Comparison of ENCODE assay signal across 21 cellular contexts in genomic region chr4:114137984-114138383, GRCh38.
A peak's percentile ranks its signal among the peaks of the same experiment; 100 is the strongest.
DNase-seq lines count a peak whose midpoint lies in the region; ATAC-seq and TF ChIP-seq lines count a peak whose summit lies in the region.
"Had no signal": no experiment of that assay in that cellular context is flagged by ENCODE, and none has a peak within 500 bp of the region (broad histone marks: within the 10 kb centered on the region; RNA-seq: fewer than 3 reads in every experiment).

No MANE protein-coding gene starts in this region.

- peak overlapping the region; percentile 8; the same call in 1 of the 2 replicates for H3K4me2 ChIP-seq in SK-N-SH
- H3K4me2 ChIP-seq: BLaER1, GM23338 had no signal

- peak overlapping the region in 1 of 2 experiments; percentile 55; a peak in 2 of 4 replicates for H3K27ac ChIP-seq in SK-N-SH (ENCODE audit: low read depth in 2 of 2, low read length in 1 of 2)
- H3K27ac ChIP-seq: 22Rv1, BLaER1, C4-2B had no signal

- no peaks in the 10 kb centered on the region for H3K9me2 ChIP-seq in SK-N-SH

- H3K36me3 ChIP-seq in SK-N-SH (replicated peaks in 1 of 2; ENCODE audit: control insufficient read depth in 1 of 2, insufficient read depth in 2 of 2, low read length in 1 of 2): no peaks in the 10 kb centered on the region
- H3K36me3 ChIP-seq: BLaER1 had no signal

- no peaks in the 10 kb centered on the region for H4K20me1 ChIP-seq in SK-N-SH (ENCODE audit: insufficient read depth)
- H4K20me1 ChIP-seq: BLaER1 had no signal

- H3K4me3 ChIP-seq in SK-N-SH (ENCODE audit: low read depth in 2 of 2, low read length in 1 of 2): no peak overlapping the region
- H3K4me3 ChIP-seq: BLaER1, GM23338 had no signal

- H3K36me3 Mint-ChIP-seq in T-helper 17 cell (ENCODE audit: low read depth) (no peaks in the 10 kb centered on the region), type B pancreatic cell (no peaks in the 10 kb centered on the region)
- H3K36me3 Mint-ChIP-seq: CD4-positive, CD25-positive, alpha-beta regulatory T cell; CD8-positive, alpha-beta T cell had no signal

- CTCF ChIA-PET in SK-N-SH (lab: Yijun Ruan, JAX): interaction anchor here (0.7 to 1.2 kb wide), 2 partner anchors 19 to 33 kb away, joined by 3 read pairs; no protein-coding TSS in a partner anchor

- peaks cover 1% of the 10 kb centered on the region for H3K9me3 Mint-ChIP-seq in type B pancreatic cell
- H3K9me3 Mint-ChIP-seq: CD8-positive, alpha-beta T cell; GM23338; H9 had no signal

- TF ChIP-seq CTCF in SK-N-SH (IDR thresholded peaks at IDR 0.05): no peak
- TF ChIP-seq CTCF in type B pancreatic cell (conservative IDR thresholded peaks at IDR 0.05): no peak

- H3K4me1 Mint-ChIP-seq in T-helper 17 cell (no peaks in the 10 kb centered on the region), type B pancreatic cell (ENCODE audit: unreplicated experiment) (no peaks in the 10 kb centered on the region)
- H3K4me1 Mint-ChIP-seq: B cell had no signal

- H3K27ac Mint-ChIP-seq in T-helper 17 cell (peak overlapping the region; percentile 47), type B pancreatic cell (no peak overlapping the region)
- H3K27ac Mint-ChIP-seq: B cell; CD4-positive, CD25-positive, alpha-beta regulatory T cell; CD8-positive, alpha-beta T cell; GM23338; H9 had no signal

- ATAC-seq in SK-N-SH treated with all-trans-retinoic acid at 6 μM for 48 hours: no peak
- no peak for ATAC-seq in T-helper 17 cell
- ATAC-seq in HG03378 (IDR thresholded peaks at IDR 0.05; ENCODE audit: unreplicated experiment): no peak
- ATAC-seq: CD8-positive, alpha-beta T cell; GM23338; HCT116 had no signal

- H3K27me3 Mint-ChIP-seq in T-helper 17 cell: peaks cover 6% of the 10 kb centered on the region
- no peaks in the 10 kb centered on the region for H3K27me3 Mint-ChIP-seq in type B pancreatic cell

- peaks cover 8 to 21% of the 10 kb centered on the region in 2 experiments; a peak in 3 of 4 replicates for H3K4me1 ChIP-seq in SK-N-SH (ENCODE audit: control insufficient read depth in 1 of 2, insufficient read depth in 2 of 2, low read depth in 1 of 2, low read length in 1 of 2)
- H3K4me1 ChIP-seq: BLaER1 had no signal

- no peaks in the 10 kb centered on the region for H3K79me2 ChIP-seq in SK-N-SH (ENCODE audit: insufficient read depth)

- WGBS in SK-N-SH (ENCODE audit: low lambda C conversion rate): 68% methylated on average over 2 of the region's 2 CpGs

- H2AFZ ChIP-seq in SK-N-SH (ENCODE audit: low read depth): peak overlapping the region; percentile 49
- H2AFZ ChIP-seq: GM23338 had no signal

- POLR2A ChIA-PET in SK-N-SH (lab: Yijun Ruan, JAX): no interaction called here

- H3F3A ChIP-seq in SK-N-SH (replicated peaks; ENCODE audit: insufficient read depth): peaks cover 12% of the 10 kb centered on the region

- peak in 1 of 2 experiments; percentile 55; a peak in 1 of 4 replicates for TF ChIP-seq EP300 in SK-N-SH (IDR thresholded peaks at IDR 0.05; ENCODE audit: borderline replicate concordance in 1 of 2, low read depth in 1 of 2, low read length in 1 of 2)

- H3K9me3 ChIP-seq in SK-N-SH (no peaks in the 10 kb centered on the region), T-helper 17 cell (ENCODE audit: control insufficient read depth, low read length, poor library complexity, severe bottlenecking) (no peaks in the 10 kb centered on the region)
- H3K9me3 ChIP-seq: BLaER1 had no signal

- no peak overlapping the region for H3K4me3 Mint-ChIP-seq in T-helper 17 cell
- no peak overlapping the region for H3K4me3 Mint-ChIP-seq in type B pancreatic cell
- H3K4me3 Mint-ChIP-seq: B cell; CD4-positive, CD25-positive, alpha-beta regulatory T cell; CD8-positive, alpha-beta T cell; GM23338; H9 had no signal

- DNase-seq in SK-N-SH (no peak), T-helper 17 cell (no peak), foreskin melanocyte (peak; percentile 95), hepatic stellate cell (ENCODE audit: low spot score) (no peak), type B pancreatic cell (ENCODE audit: extremely low spot score, unreplicated experiment) (no peak)
- no peak for DNase-seq in activated naive CD4-positive, alpha-beta T cell treated with Interleukin-2 at 50 U/mL for 16 hours
- DNase-seq: CD4-positive, CD25-positive, alpha-beta regulatory T cell; CD8-positive, alpha-beta T cell; DMS 273 treated with DMSO at 0.1 percent for 48 hours; DMS79; EL; GDM1; H9 had no signal

- no peak for TF ChIP-seq RAD21 in SK-N-SH (IDR thresholded peaks at IDR 0.05; ENCODE audit: low read length)

- H3K9ac ChIP-seq in SK-N-SH: no peak overlapping the region
- H3K9ac ChIP-seq: BLaER1 had no signal

- H3K27me3 ChIP-seq in SK-N-SH (ENCODE audit: insufficient read depth): no peaks in the 10 kb centered on the region
- H3K27me3 ChIP-seq: BLaER1 had no signal

TF ChIP-seq in SK-N-SH, 30 proteins besides CTCF, POLR2A, EP300 and RAD21 (continues in another document):
- no peak for TF ChIP-seq RFX5 (IDR thresholded peaks at IDR 0.05; ENCODE audit: low read length)
- peak; percentile 81 for TF ChIP-seq TCF12 (IDR thresholded peaks at IDR 0.05)
- TF ChIP-seq SMC3 (IDR thresholded peaks at IDR 0.05; ENCODE audit: low read depth, low read length): no peak
- TF ChIP-seq EZH2phosphoT487 (IDR thresholded peaks at IDR 0.05; ENCODE audit: borderline replicate concordance, low read depth): no peak
- no peak for TF ChIP-seq FOXM1 (IDR thresholded peaks at IDR 0.05; ENCODE audit: low read depth)
- no peak for TF ChIP-seq FOSL2 (IDR thresholded peaks at IDR 0.05; ENCODE audit: borderline replicate concordance, low read depth)
- TF ChIP-seq ZBTB33 (IDR thresholded peaks at IDR 0.05; ENCODE audit: borderline replicate concordance, low read depth): no peak
- no peak for TF ChIP-seq RXRA (IDR thresholded peaks at IDR 0.05; ENCODE audit: borderline replicate concordance, low read depth)
- no peak for TF ChIP-seq YY1 (IDR thresholded peaks at IDR 0.05; ENCODE audit: low read depth)
- TF ChIP-seq FOXJ3 (CRISPR knock-in tag; IDR thresholded peaks at IDR 0.05): no peak
- TF ChIP-seq TEAD4 (IDR thresholded peaks at IDR 0.05; ENCODE audit: borderline replicate concordance, insufficient read depth): no peak
- TF ChIP-seq RCOR1 (IDR thresholded peaks at IDR 0.05; ENCODE audit: low read length): no peak

TF ChIP-seq in SK-N-SH treated with all-trans-retinoic acid at 6 μM for 48 hours, 23 proteins besides CTCF, POLR2A, EP300 and RAD21 (continues in another document):
- no peak for TF ChIP-seq CREB5 (CRISPR knock-in tag; IDR thresholded peaks at IDR 0.05; ENCODE audit: low read depth)
- TF ChIP-seq CSRNP3 (CRISPR knock-in tag; IDR thresholded peaks at IDR 0.05): no peak
- TF ChIP-seq ESRRG (CRISPR knock-in tag; IDR thresholded peaks at IDR 0.05): no peak
- no peak for TF ChIP-seq ZC3H10 (CRISPR knock-in tag; IDR thresholded peaks at IDR 0.05)
- TF ChIP-seq POU6F1 (CRISPR knock-in tag; IDR thresholded peaks at IDR 0.05; ENCODE audit: borderline replicate concordance, low read depth): no peak
- TF ChIP-seq CSDC2 (CRISPR knock-in tag; IDR thresholded peaks at IDR 0.05): no peak
- TF ChIP-seq SNAI2 (CRISPR knock-in tag; IDR thresholded peaks at IDR 0.05): no peak
- no peak for TF ChIP-seq ZNF70 (CRISPR knock-in tag; IDR thresholded peaks at IDR 0.05)
- TF ChIP-seq OSR1 (CRISPR knock-in tag; IDR thresholded peaks at IDR 0.05): no peak
- TF ChIP-seq RARB (CRISPR knock-in tag; IDR thresholded peaks at IDR 0.05): no peak
- TF ChIP-seq ZNF565 (CRISPR knock-in tag; conservative IDR thresholded peaks at IDR 0.05; ENCODE audit: low read depth): no peak
- no peak for TF ChIP-seq ZFP30 (CRISPR knock-in tag; IDR thresholded peaks at IDR 0.05)
